Comparison of ENCODE assay signal across 8 cellular contexts in genomic region chr3:52455283-52456168, GRCh38. TPM values are rescaled to one million over a fixed set of nuclear protein-coding genes. Genes with fewer than 3 reads are reported as not detected.
A peak's percentile ranks its signal among the peaks of the same experiment; 100 is the strongest.
DNase-seq lines count a peak whose midpoint lies in the region; ATAC-seq and TF ChIP-seq lines count a peak whose summit lies in the region.

NISCH (plus strand) TSS chr3:52455604; CDS start chr3:52455642, 38 bp downstream.

- POLR2A ChIA-PET in AG04449 (lab: Yijun Ruan, JAX): interaction anchor here (2.0 kb wide), 1 partner anchor 10 kb away, joined by 5 read pairs; no protein-coding TSS in a partner anchor

- CTCF ChIA-PET in AG04449 (lab: Yijun Ruan, JAX): interaction anchor here (7.7 to 26.2 kb wide), 2 partner anchors 9 to 30 kb away, joined by 53 to 1004 read pairs; partner anchors contain the start of gene SEMA3G

- intact Hi-C loops in dendritic cell treated with granulocyte-macrophage colony-stimulating factor and Interleukin-4, amounts not matched to agents 40 ng/mL and 50 ng/mL, for 4 days (cut with micrococcal nuclease): loop anchor here (5.0 kb wide), 1 partner anchor 82 kb away; the partner anchor contains the start of gene UQCC5

- peak within 1 kb of the TSS; percentile 86 to 91 for H3K27ac ChIP-seq in liver (ENCODE audit: low read depth in 1 of 2, low read length in 2 of 2)

- peaks cover 0 to 23% (median 11%) of the 10 kb centered on the region in 4 donors for H3K4me1 ChIP-seq in liver (ENCODE audit: control insufficient read depth in 4 of 4, insufficient read depth in 4 of 4, low read length in 3 of 4)

- H3K36me3 Mint-ChIP-seq in dendritic cell treated with granulocyte-macrophage colony-stimulating factor and Interleukin-4, amounts not matched to agents 40 ng/mL and 50 ng/mL, for 4 days (ENCODE audit: low read depth): peaks cover 46% of the 10 kb centered on the region

- H3K9me3 Mint-ChIP-seq in dendritic cell treated with granulocyte-macrophage colony-stimulating factor and Interleukin-4, amounts not matched to agents 40 ng/mL and 50 ng/mL, for 4 days: no peaks in the 10 kb centered on the region

- no peaks in the 10 kb centered on the region for H3K9me3 ChIP-seq in liver (ENCODE audit: control insufficient read depth in 4 of 4, low read length in 3 of 4)

- no peaks in the 10 kb centered on the region for H3K27me3 ChIP-seq in liver (ENCODE audit: control insufficient read depth in 4 of 4, insufficient read depth in 4 of 4, low read length in 3 of 4)

- H3K4me3 ChIP-seq in AG04449 (ENCODE audit: low read depth, low read length): peak within 1 kb of the TSS; percentile 84
- peak within 1 kb of the TSS; percentile 74 to 88 (median 85) for H3K4me3 ChIP-seq in liver (ENCODE audit: low read depth in 1 of 3, low read length in 3 of 3)

- H3K27ac Mint-ChIP-seq in dendritic cell treated with granulocyte-macrophage colony-stimulating factor and Interleukin-4, amounts not matched to agents 40 ng/mL and 50 ng/mL, for 4 days: peak within 1 kb of the TSS; percentile 82

- peak within 1 kb of the TSS; percentile 80 for H3K4me3 Mint-ChIP-seq in dendritic cell treated with granulocyte-macrophage colony-stimulating factor and Interleukin-4, amounts not matched to agents 40 ng/mL and 50 ng/mL, for 4 days

- DNase-seq in AG04449 (ENCODE audit: low read depth, low spot score) (no peak), NCI-H526 (lab: John Stamatoyannopoulos, UW) (peak; percentile 72 to 98)
- DNase-seq in activated CD4-positive, alpha-beta T cell treated with anti-CD3 and anti-CD28 coated beads, Interleukin-2, amount 50 U/mL, for 1 hour: peak; percentile 97
- peak; percentile 96 for DNase-seq in stimulated activated CD4-positive, alpha-beta T cell treated with anti-CD3 and anti-CD28 coated beads, Interleukin-4, amount 100 ng/mL, for 24 hours

- peak; percentile 57 for ATAC-seq in GM18858 (IDR thresholded peaks at IDR 0.05; ENCODE audit: unreplicated experiment)
- ATAC-seq in HG03066 (IDR thresholded peaks at IDR 0.05; ENCODE audit: low read depth, unreplicated experiment): peak; percentile 74

- WGBS in liver: 2% methylated on average over 86 of the region's 86 CpGs

- peak within 1 kb of the TSS; percentile 92 to 96 for H3K9ac ChIP-seq in liver (ENCODE audit: low read depth in 1 of 2, low read length in 2 of 2)

- no peak for TF ChIP-seq RAD21 in liver (IDR thresholded peaks at IDR 0.05)

- peaks cover 4% of the 10 kb centered on the region for H3K27me3 Mint-ChIP-seq in dendritic cell treated with granulocyte-macrophage colony-stimulating factor and Interleukin-4, amounts not matched to agents 40 ng/mL and 50 ng/mL, for 4 days

- TF ChIP-seq CTCF in AG04449 (IDR thresholded peaks at IDR 0.05; ENCODE audit: insufficient read depth, low read length, missing control alignments) (no peak), liver (IDR thresholded peaks at IDR 0.05; ENCODE audit: low read depth, low read length, missing input control) (no peak)

- peaks cover 45% of the 10 kb centered on the region for H3K4me1 Mint-ChIP-seq in dendritic cell treated with granulocyte-macrophage colony-stimulating factor and Interleukin-4, amounts not matched to agents 40 ng/mL and 50 ng/mL, for 4 days (ENCODE audit: low read depth)

- H3K36me3 ChIP-seq in liver (ENCODE audit: control insufficient read depth in 4 of 4, insufficient read depth in 3 of 4, low read depth in 1 of 4, low read length in 3 of 4): peaks cover 0 to 23% (median 11%) of the 10 kb centered on the region in 4 donors

TF ChIP-seq in liver, 16 proteins besides CTCF, POLR2A, EP300 and RAD21:
- TF ChIP-seq HNF4A (conservative IDR thresholded peaks at IDR 0.05): peak in 1 of 2 donors; percentile 26
- TF ChIP-seq, protein P1, sequence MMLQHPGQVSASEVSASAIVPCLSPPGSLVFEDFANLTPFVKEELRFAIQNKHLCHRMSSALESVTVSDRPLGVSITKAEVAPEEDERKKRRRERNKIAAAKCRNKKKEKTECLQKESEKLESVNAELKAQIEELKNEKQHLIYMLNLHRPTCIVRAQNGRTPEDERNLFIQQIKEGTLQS (IDR thresholded peaks at IDR 0.05): no peak
- TF ChIP-seq, protein P2, sequence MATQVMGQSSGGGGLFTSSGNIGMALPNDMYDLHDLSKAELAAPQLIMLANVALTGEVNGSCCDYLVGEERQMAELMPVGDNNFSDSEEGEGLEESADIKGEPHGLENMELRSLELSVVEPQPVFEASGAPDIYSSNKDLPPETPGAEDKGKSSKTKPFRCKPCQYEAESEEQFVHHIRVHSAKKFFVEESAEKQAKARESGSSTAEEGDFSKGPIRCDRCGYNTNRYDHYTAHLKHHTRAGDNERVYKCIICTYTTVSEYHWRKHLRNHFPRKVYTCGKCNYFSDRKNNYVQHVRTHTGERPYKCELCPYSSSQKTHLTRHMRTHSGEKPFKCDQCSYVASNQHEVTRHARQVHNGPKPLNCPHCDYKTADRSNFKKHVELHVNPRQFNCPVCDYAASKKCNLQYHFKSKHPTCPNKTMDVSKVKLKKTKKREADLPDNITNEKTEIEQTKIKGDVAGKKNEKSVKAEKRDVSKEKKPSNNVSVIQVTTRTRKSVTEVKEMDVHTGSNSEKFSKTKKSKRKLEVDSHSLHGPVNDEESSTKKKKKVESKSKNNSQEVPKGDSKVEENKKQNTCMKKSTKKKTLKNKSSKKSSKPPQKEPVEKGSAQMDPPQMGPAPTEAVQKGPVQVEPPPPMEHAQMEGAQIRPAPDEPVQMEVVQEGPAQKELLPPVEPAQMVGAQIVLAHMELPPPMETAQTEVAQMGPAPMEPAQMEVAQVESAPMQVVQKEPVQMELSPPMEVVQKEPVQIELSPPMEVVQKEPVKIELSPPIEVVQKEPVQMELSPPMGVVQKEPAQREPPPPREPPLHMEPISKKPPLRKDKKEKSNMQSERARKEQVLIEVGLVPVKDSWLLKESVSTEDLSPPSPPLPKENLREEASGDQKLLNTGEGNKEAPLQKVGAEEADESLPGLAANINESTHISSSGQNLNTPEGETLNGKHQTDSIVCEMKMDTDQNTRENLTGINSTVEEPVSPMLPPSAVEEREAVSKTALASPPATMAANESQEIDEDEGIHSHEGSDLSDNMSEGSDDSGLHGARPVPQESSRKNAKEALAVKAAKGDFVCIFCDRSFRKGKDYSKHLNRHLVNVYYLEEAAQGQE (IDR thresholded peaks at IDR 0.05): no peak
- no peak for TF ChIP-seq FOXA2 (IDR thresholded peaks at IDR 0.05)
- TF ChIP-seq NR2F2 (IDR thresholded peaks at IDR 0.05): no peak
- TF ChIP-seq RXRA (IDR thresholded peaks at IDR 0.05): no peak
- no peak for TF ChIP-seq HNF4G (IDR thresholded peaks at IDR 0.05)
- TF ChIP-seq ZBTB33 (IDR thresholded peaks at IDR 0.05): no peak
- TF ChIP-seq MAX (IDR thresholded peaks at IDR 0.05): no peak
- TF ChIP-seq FOXA1 (IDR thresholded peaks at IDR 0.05): no peak
- TF ChIP-seq EGR1 (IDR thresholded peaks at IDR 0.05; ENCODE audit: low read depth in 2 of 2): peak in 1 of 2 donors; percentile 75
- peak; percentile 90 for TF ChIP-seq YY1 (IDR thresholded peaks at IDR 0.05)
- no peak for TF ChIP-seq GABPA (IDR thresholded peaks at IDR 0.05 in 1 of 2, conservative IDR thresholded peaks at IDR 0.05 in 1 of 2)
- no peak for TF ChIP-seq TAF1 (conservative IDR thresholded peaks at IDR 0.05)
- TF ChIP-seq JUND (IDR thresholded peaks at IDR 0.05): no peak
- TF ChIP-seq SP1 (IDR thresholded peaks at IDR 0.05): no peak

RNA-seq across cellular contexts. Expression of gene NISCH, which starts in this region (rescaled TPM):
- total RNA-seq in liver: 10 to 100 TPM; 18.5 to 39.8 TPM
- 10 to 100 TPM; 10.8 to 16.7 TPM for polyA plus RNA-seq in liver
